In the genomic region with DNA sequence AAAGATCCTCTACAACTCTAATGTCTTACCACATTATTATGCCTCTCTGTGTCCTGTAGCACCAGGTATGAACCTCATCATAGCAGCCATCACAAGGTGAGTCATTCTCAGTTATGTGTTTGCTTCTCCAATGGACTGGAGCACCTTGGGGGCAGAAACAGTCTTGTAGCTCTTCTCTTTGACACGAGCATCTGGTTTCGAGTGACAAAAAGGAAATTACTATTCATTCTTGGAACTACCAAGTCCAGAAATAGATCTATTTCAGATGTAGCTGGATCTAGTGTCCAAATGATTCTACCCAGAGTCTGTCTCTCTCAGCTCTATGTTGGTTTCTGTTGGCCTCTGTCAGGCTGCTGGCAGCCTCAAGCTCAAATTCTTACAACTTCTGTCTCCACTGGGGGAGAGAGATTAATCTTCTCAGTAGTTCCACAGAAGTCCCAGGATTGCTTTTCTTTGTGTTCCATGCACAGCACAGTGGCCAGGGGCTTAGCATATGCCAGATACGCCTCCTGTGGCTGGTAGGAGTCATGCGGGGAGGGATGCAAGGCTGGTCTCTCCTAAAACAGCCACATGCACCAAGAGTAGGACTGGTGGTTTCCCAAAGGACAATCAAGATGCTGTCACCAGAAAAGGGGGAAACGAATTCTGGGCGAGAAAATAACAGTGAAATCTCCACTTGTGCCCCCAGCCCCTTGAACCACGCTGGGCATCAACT, we compare ENCODE assay signal across 1 cellular context.
TF ChIP-seq lines count a peak whose summit lies in the region.

No MANE protein-coding gene starts in this region.

TF ChIP-seq in A549, 52 proteins besides CTCF, POLR2A, EP300 and RAD21 (continued from another document):
- no peak for TF ChIP-seq ZNF302 (CRISPR knock-in tag; IDR thresholded peaks at IDR 0.05)
- no peak for TF ChIP-seq HEYL (CRISPR knock-in tag; IDR thresholded peaks at IDR 0.05)
- no peak for TF ChIP-seq TFCP2L1 (CRISPR knock-in tag; IDR thresholded peaks at IDR 0.05)
- TF ChIP-seq MAZ (IDR thresholded peaks at IDR 0.05; ENCODE audit: borderline replicate concordance, low read depth, low read length) = no peak
- TF ChIP-seq EHMT2 (IDR thresholded peaks at IDR 0.05; ENCODE audit: low read depth) = no peak
- no peak for TF ChIP-seq HDAC2 (IDR thresholded peaks at IDR 0.05)
- no peak for TF ChIP-seq FOSB (CRISPR knock-in tag; IDR thresholded peaks at IDR 0.05)
- TF ChIP-seq MAFK (IDR thresholded peaks at IDR 0.05; ENCODE audit: partially characterized antibody) = no peak
TF ChIP-seq in A549: peak in this region for 0.
